ENCODE assay signal across 15 cellular contexts in genomic region chr3:18751514-18751913, GRCh38.
A peak's percentile ranks its signal among the peaks of the same experiment; 100 is the strongest.
DNase-seq lines count a peak whose midpoint lies in the region; ATAC-seq and TF ChIP-seq lines count a peak whose summit lies in the region.
"Had no signal": no experiment of that assay in that cellular context is flagged by ENCODE, and none has a peak within 500 bp of the region (broad histone marks: within the 10 kb centered on the region; RNA-seq: fewer than 3 reads in every experiment).

No MANE protein-coding gene starts in this region.

- no peak overlapping the region for H3K4me3 ChIP-seq in neural progenitor cell
- H3K4me3 ChIP-seq: hepatocyte, lung had no signal

- peaks cover 4% of the 10 kb centered on the region for H3K9me3 Mint-ChIP-seq in activated CD4-positive, alpha-beta T cell treated with anti-CD3 and anti-CD28 coated beads for 36 hours (ENCODE audit: low read depth)
- H3K9me3 Mint-ChIP-seq in activated CD4-positive, alpha-beta T cell treated with anti-CD3 and anti-CD28 coated beads, Interleukin-2, amount 10 ng/mL, durations not matched to agents 7 days and 5 days: peaks cover 3% of the 10 kb centered on the region
- H3K9me3 Mint-ChIP-seq in neural progenitor cell: no peaks in the 10 kb centered on the region
- H3K9me3 Mint-ChIP-seq in activated naive CD4-positive, alpha-beta T cell treated with anti-CD3 and anti-CD28 coated beads, Interleukin-2, amount 50 U/mL, for 72 hours: peaks cover 0 to 2% of the 10 kb centered on the region in 2 donors
- H3K9me3 Mint-ChIP-seq: type B pancreatic cell had no signal

- H3K27me3 ChIP-seq in neural progenitor cell: no peaks in the 10 kb centered on the region
- H3K27me3 ChIP-seq: hepatocyte had no signal

- no peaks in the 10 kb centered on the region for H3K27me3 Mint-ChIP-seq in activated CD4-positive, alpha-beta T cell treated with anti-CD3 and anti-CD28 coated beads for 36 hours
- no peaks in the 10 kb centered on the region for H3K27me3 Mint-ChIP-seq in activated CD4-positive, alpha-beta T cell treated with anti-CD3 and anti-CD28 coated beads, Interleukin-2, amount 10 ng/mL, durations not matched to agents 7 days and 5 days
- H3K27me3 Mint-ChIP-seq in neural progenitor cell (ENCODE audit: insufficient read depth, low read depth): no peaks in the 10 kb centered on the region
- H3K27me3 Mint-ChIP-seq: activated naive CD8-positive, alpha-beta T cell treated with anti-CD3 and anti-CD28 coated beads, Interleukin-2, amount 10 ng/mL, durations not matched to agents 7 days and 5 days; type B pancreatic cell had no signal

- H3F3A ChIP-seq in neural progenitor cell (ENCODE audit: low read depth): no peaks in the 10 kb centered on the region

- ATAC-seq in activated CD4-positive, alpha-beta T cell treated with anti-CD3 and anti-CD28 coated beads for 36 hours: no peak
- peak; percentile 77 for ATAC-seq in HG02884 (IDR thresholded peaks at IDR 0.05; ENCODE audit: unreplicated experiment)
- no peak for ATAC-seq in activated naive CD4-positive, alpha-beta T cell treated with anti-CD3 and anti-CD28 coated beads, Interleukin-2, amount 50 U/mL, for 72 hours

- no peak overlapping the region for H3K27ac ChIP-seq in neural progenitor cell
- H3K27ac ChIP-seq: hepatocyte, parathyroid adenoma had no signal

- H3K27ac Mint-ChIP-seq in activated CD4-positive, alpha-beta T cell treated with anti-CD3 and anti-CD28 coated beads for 36 hours: peak overlapping the region; percentile 39
- no peak overlapping the region for H3K27ac Mint-ChIP-seq in activated CD4-positive, alpha-beta T cell treated with anti-CD3 and anti-CD28 coated beads, Interleukin-2, amount 10 ng/mL, durations not matched to agents 7 days and 5 days
- H3K27ac Mint-ChIP-seq in neural progenitor cell: no peak overlapping the region
- H3K27ac Mint-ChIP-seq in activated naive CD4-positive, alpha-beta T cell treated with anti-CD3 and anti-CD28 coated beads, Interleukin-2, amount 50 U/mL, for 72 hours: peak overlapping the region in 1 of 2 donors; percentile 35
- H3K27ac Mint-ChIP-seq: activated naive CD8-positive, alpha-beta T cell treated with anti-CD3 and anti-CD28 coated beads, Interleukin-2, amount 10 ng/mL, durations not matched to agents 7 days and 5 days; type B pancreatic cell had no signal

- H3K4me1 ChIP-seq in neural progenitor cell: peaks cover 5% of the 10 kb centered on the region
- H3K4me1 ChIP-seq: parathyroid adenoma had no signal

- no peak overlapping the region for H3K9ac ChIP-seq in neural progenitor cell
- H3K9ac ChIP-seq: parathyroid adenoma had no signal

- intact Hi-C loops in activated CD4-positive, alpha-beta T cell treated with anti-CD3 and anti-CD28 coated beads for 36 hours (cut with DNase I, micrococcal nuclease): no loop called here

- no peak overlapping the region for H2AFZ ChIP-seq in neural progenitor cell (replicated peaks)
- H2AFZ ChIP-seq: hepatocyte, parathyroid adenoma had no signal

- no peaks in the 10 kb centered on the region for H3K36me3 ChIP-seq in neural progenitor cell

- POLR2A ChIA-PET in activated CD4-positive, alpha-beta T cell treated with anti-CD3 and anti-CD28 coated beads for 36 hours (lab: Charles Lee): interaction anchor here (1.0 kb wide), 1 partner anchor 10 kb away, joined by 3 read pairs; no protein-coding TSS in a partner anchor
- POLR2A ChIA-PET in activated CD4-positive, alpha-beta T cell treated with anti-CD3 and anti-CD28 coated beads, Interleukin-2, amount 10 ng/mL, durations not matched to agents 7 days and 5 days (lab: Charles Lee): no interaction called here

- H3K4me2 ChIP-seq in neural progenitor cell: no peak overlapping the region
- H3K4me2 ChIP-seq: hepatocyte had no signal

- H3K4me1 Mint-ChIP-seq in activated CD4-positive, alpha-beta T cell treated with anti-CD3 and anti-CD28 coated beads for 36 hours: peaks cover 80% of the 10 kb centered on the region
- peaks cover 81% of the 10 kb centered on the region for H3K4me1 Mint-ChIP-seq in activated CD4-positive, alpha-beta T cell treated with anti-CD3 and anti-CD28 coated beads, Interleukin-2, amount 10 ng/mL, durations not matched to agents 7 days and 5 days
- H3K4me1 Mint-ChIP-seq in neural progenitor cell: peaks cover 3% of the 10 kb centered on the region

- no peaks in the 10 kb centered on the region for H3K79me2 ChIP-seq in neural progenitor cell (ENCODE audit: low read depth)
- H3K79me2 ChIP-seq: hepatocyte, parathyroid adenoma had no signal

- H3K9me3 ChIP-seq in neural progenitor cell (ENCODE audit: low read depth): no peaks in the 10 kb centered on the region

- H3K36me3 Mint-ChIP-seq in activated CD4-positive, alpha-beta T cell treated with anti-CD3 and anti-CD28 coated beads for 36 hours (ENCODE audit: low read depth): peaks cover 21% of the 10 kb centered on the region
- peaks cover 14% of the 10 kb centered on the region for H3K36me3 Mint-ChIP-seq in activated CD4-positive, alpha-beta T cell treated with anti-CD3 and anti-CD28 coated beads, Interleukin-2, amount 10 ng/mL, durations not matched to agents 7 days and 5 days (ENCODE audit: low read depth)
- no peaks in the 10 kb centered on the region for H3K36me3 Mint-ChIP-seq in neural progenitor cell
- peaks cover 5 to 25% of the 10 kb centered on the region in 2 donors for H3K36me3 Mint-ChIP-seq in activated naive CD4-positive, alpha-beta T cell treated with anti-CD3 and anti-CD28 coated beads, Interleukin-2, amount 50 U/mL, for 72 hours
- H3K36me3 Mint-ChIP-seq: type B pancreatic cell had no signal

- no peak for DNase-seq in activated CD4-positive, alpha-beta T cell treated with anti-CD3 and anti-CD28 coated beads for 36 hours
- no peak for DNase-seq in activated CD4-positive, alpha-beta T cell treated with anti-CD3 and anti-CD28 coated beads, Interleukin-2, amount 10 ng/mL, durations not matched to agents 7 days and 5 days
- peak; percentile 32 for DNase-seq in NCI-H2107 treated with DMSO at 0.1 percent for 48 hours (lab: John Stamatoyannopoulos, UW; ENCODE audit: unreplicated experiment)
- DNase-seq in neural progenitor cell (ENCODE audit: low spot score): no peak
- DNase-seq in CD1c-positive myeloid dendritic cell (ENCODE audit: extremely low spot score): no peak
- no peak for DNase-seq in GM13976 (ENCODE audit: low spot score)
- no peak for DNase-seq in activated naive CD4-positive, alpha-beta T cell treated with anti-CD3 and anti-CD28 coated beads, Interleukin-2, amount 50 U/mL, for 72 hours (ENCODE audit: low spot score in 2 of 2)
- DNase-seq: activated naive CD8-positive, alpha-beta T cell treated with anti-CD3 and anti-CD28 coated beads, Interleukin-2, amount 10 ng/mL, durations not matched to agents 7 days and 5 days; NCI-H446; Right ventricle myocardium superior had no signal

- TF ChIP-seq CTCF in neural progenitor cell (IDR thresholded peaks at IDR 0.05) (no peak), GM13976 (IDR thresholded peaks at IDR 0.05; ENCODE audit: borderline replicate concordance, control extremely low read depth, extremely low read depth, insufficient read depth, missing control alignments) (no peak)

- in situ Hi-C loops in GM13976 (cut with MboI; ENCODE audit: low sequenced_read_pairs, unreplicated experiment): loop anchor here (10.0 kb wide), 1 partner anchor 197 kb away; no protein-coding TSS in a partner anchor

- CTCF ChIA-PET in activated CD4-positive, alpha-beta T cell treated with anti-CD3 and anti-CD28 coated beads for 36 hours (lab: Charles Lee): interaction anchor here (0.7 kb wide), 1 partner anchor 192 kb away, joined by 3 read pairs; no protein-coding TSS in a partner anchor
- CTCF ChIA-PET in activated CD4-positive, alpha-beta T cell treated with anti-CD3 and anti-CD28 coated beads, Interleukin-2, amount 10 ng/mL, durations not matched to agents 7 days and 5 days (lab: Charles Lee): no interaction called here

- H3K4me3 Mint-ChIP-seq in activated CD4-positive, alpha-beta T cell treated with anti-CD3 and anti-CD28 coated beads for 36 hours: no peak overlapping the region
- no peak overlapping the region for H3K4me3 Mint-ChIP-seq in activated CD4-positive, alpha-beta T cell treated with anti-CD3 and anti-CD28 coated beads, Interleukin-2, amount 10 ng/mL, durations not matched to agents 7 days and 5 days
- H3K4me3 Mint-ChIP-seq in neural progenitor cell: no peak overlapping the region
- H3K4me3 Mint-ChIP-seq: activated naive CD8-positive, alpha-beta T cell treated with anti-CD3 and anti-CD28 coated beads, Interleukin-2, amount 10 ng/mL, durations not matched to agents 7 days and 5 days; type B pancreatic cell had no signal

- no peaks in the 10 kb centered on the region for H4K20me1 ChIP-seq in neural progenitor cell (ENCODE audit: low read depth)
